In genomic region chr15:33448151-33448550, GRCh38 we compare ENCODE assay signal across 20 cellular contexts.
"Had no signal": no experiment of that assay in that cellular context is flagged by ENCODE, and none has a peak within 500 bp of the region (broad histone marks: within the 10 kb centered on the region; RNA-seq: fewer than 3 reads in every experiment).

No MANE protein-coding gene starts in this region.

- DNase-seq: effector CD4-positive, alpha-beta T cell; endodermal cell; foreskin fibroblast; mucosa of descending colon; naive thymus-derived CD8-positive, alpha-beta T cell; nucleus accumbens; ovary; right cardiac atrium; small intestine; stimulated activated CD4-positive, alpha-beta T cell treated with anti-CD3 and anti-CD28 coated beads, Interleukin-2, amount 100 ng/mL, for 48 hours; stimulated activated naive CD8-positive, alpha-beta T cell treated with anti-CD3 and anti-CD28 coated beads, Interleukin-15, Interleukin-2, amounts not matched to agents 100 U/mL and 50 U/mL, for 24 hours; thyroid gland; upper lobe of right lung had no signal

- H3K27ac ChIP-seq: coronary artery, gastroesophageal sphincter, hepatocyte, neural progenitor cell, ovary, suprapubic skin, thyroid gland, upper lobe of right lung, vagina had no signal

- H3K9me3 Mint-ChIP-seq: endodermal cell, neural progenitor cell had no signal

- H3K27ac Mint-ChIP-seq: endodermal cell, neural progenitor cell had no signal

- H3K36me3 Mint-ChIP-seq: naive thymus-derived CD8-positive, alpha-beta T cell; neural progenitor cell had no signal

- H3K4me3 Mint-ChIP-seq: endodermal cell; naive thymus-derived CD8-positive, alpha-beta T cell; neural progenitor cell had no signal

- ATAC-seq: gastroesophageal sphincter; left lobe of liver; mucosa of descending colon; naive thymus-derived CD8-positive, alpha-beta T cell; right cardiac atrium; stimulated activated naive CD8-positive, alpha-beta T cell treated with anti-CD3 and anti-CD28 coated beads, Interleukin-15, Interleukin-2, amounts not matched to agents 100 U/mL and 50 U/mL, for 24 hours had no signal
